Comparison of ENCODE assay signal across 1 cellular context in the genomic region with DNA sequence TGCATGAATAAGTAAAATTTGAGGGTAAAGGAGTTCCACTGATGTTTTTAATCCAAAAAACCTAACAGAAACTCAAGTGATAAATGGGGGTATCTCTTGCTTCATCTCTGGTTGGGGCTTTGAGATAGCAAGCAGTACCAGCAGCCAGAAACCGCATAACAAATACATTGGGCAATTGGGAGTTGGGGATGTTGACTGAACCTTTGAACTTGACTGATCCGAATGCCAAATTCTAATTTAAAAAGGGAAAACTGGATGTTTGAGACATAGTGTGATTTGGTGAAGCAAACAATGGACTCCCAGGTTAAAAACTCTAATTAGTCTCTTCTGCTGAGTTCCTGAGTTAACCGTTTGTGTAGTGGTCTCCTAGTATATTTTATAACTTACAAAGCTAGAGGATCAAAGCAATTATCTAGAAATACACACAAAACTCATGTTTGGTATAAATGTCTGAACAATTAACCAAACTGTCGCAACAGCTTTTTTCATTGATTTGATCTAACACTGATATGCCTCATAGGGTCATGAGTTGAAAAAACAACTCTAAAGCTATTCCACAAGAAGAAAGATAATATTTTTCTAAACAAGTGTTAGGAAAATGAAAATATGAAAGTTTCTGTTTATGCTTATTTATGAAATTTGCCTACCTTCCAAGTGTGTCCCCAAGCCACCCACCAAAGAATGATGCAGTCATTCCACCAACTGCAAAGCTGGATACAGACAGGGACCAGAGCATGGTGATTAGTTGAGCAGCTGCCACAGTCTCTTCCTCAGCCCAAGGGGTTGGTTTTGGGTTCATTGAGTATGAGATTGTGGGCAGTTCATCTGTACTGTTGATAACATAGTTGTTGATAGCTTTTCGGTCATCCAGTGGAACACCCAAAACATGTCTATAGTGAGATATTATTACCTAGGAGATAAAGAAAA.
A peak's percentile ranks its signal among the peaks of the same experiment; 100 is the strongest.
TF ChIP-seq lines count a peak whose summit lies in the region.

No MANE protein-coding gene starts in this region.

TF ChIP-seq in HepG2, 621 proteins besides CTCF, POLR2A, EP300 and RAD21 (continued from another document and continues in another):
- TF ChIP-seq, protein P1, sequence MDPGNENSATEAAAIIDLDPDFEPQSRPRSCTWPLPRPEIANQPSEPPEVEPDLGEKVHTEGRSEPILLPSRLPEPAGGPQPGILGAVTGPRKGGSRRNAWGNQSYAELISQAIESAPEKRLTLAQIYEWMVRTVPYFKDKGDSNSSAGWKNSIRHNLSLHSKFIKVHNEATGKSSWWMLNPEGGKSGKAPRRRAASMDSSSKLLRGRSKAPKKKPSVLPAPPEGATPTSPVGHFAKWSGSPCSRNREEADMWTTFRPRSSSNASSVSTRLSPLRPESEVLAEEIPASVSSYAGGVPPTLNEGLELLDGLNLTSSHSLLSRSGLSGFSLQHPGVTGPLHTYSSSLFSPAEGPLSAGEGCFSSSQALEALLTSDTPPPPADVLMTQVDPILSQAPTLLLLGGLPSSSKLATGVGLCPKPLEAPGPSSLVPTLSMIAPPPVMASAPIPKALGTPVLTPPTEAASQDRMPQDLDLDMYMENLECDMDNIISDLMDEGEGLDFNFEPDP (CRISPR knock-in tag; conservative IDR thresholded peaks at IDR 0.05), result no peak
- TF ChIP-seq GPN1 (CRISPR knock-in tag; IDR thresholded peaks at IDR 0.05; ENCODE audit: borderline replicate concordance) (no peak), ZFP36L2 (CRISPR knock-in tag; IDR thresholded peaks at IDR 0.05) (no peak), SMC3 (IDR thresholded peaks at IDR 0.05; ENCODE audit: low read length) (peak; percentile 55; the same call in 1 of the 2 replicates), ATF7 (IDR thresholded peaks at IDR 0.05) (peak; percentile 37; the same call in 1 of the 2 replicates), ATF7 (CRISPR knock-in tag; IDR thresholded peaks at IDR 0.05) (no peak), TBP (CRISPR knock-in tag; IDR thresholded peaks at IDR 0.05) (no peak), ZFP37 (CRISPR knock-in tag; IDR thresholded peaks at IDR 0.05; ENCODE audit: borderline replicate concordance) (no peak), IRX3 (CRISPR knock-in tag; IDR thresholded peaks at IDR 0.05; ENCODE audit: borderline replicate concordance, low read depth) (no peak), ZNF737 (CRISPR knock-in tag; IDR thresholded peaks at IDR 0.05; ENCODE audit: borderline replicate concordance) (no peak), HES4 (CRISPR knock-in tag; IDR thresholded peaks at IDR 0.05; ENCODE audit: borderline replicate concordance) (no peak), SNAPC2 (CRISPR knock-in tag; IDR thresholded peaks at IDR 0.05) (no peak), AGO1 (IDR thresholded peaks at IDR 0.05; ENCODE audit: low read depth, low read length, poor library complexity, severe bottlenecking) (no peak), ZFX (CRISPR knock-in tag; IDR thresholded peaks at IDR 0.05; ENCODE audit: low read depth) (no peak), ZNF441 (CRISPR knock-in tag; IDR thresholded peaks at IDR 0.05; ENCODE audit: borderline replicate concordance) (no peak), SYNCRIP (IDR thresholded peaks at IDR 0.05; ENCODE audit: insufficient read depth, low read depth, low read length) (no peak), ZNF292 (CRISPR knock-in tag; IDR thresholded peaks at IDR 0.05; ENCODE audit: borderline replicate concordance, low read depth) (0 out of 2 replicates have a peak, but pooled peaks have one; percentile 47), ZNF446 (CRISPR knock-in tag; IDR thresholded peaks at IDR 0.05) (no peak), GATA4 (IDR thresholded peaks at IDR 0.05; ENCODE audit: borderline replicate concordance, low read depth) (peak; percentile 96), ZNF775 (CRISPR knock-in tag; IDR thresholded peaks at IDR 0.05; ENCODE audit: borderline replicate concordance) (peak; percentile 46; the same call in 1 of the 2 replicates), SMAD1 (CRISPR knock-in tag; IDR thresholded peaks at IDR 0.05; ENCODE audit: borderline replicate concordance, low read depth) (no peak), TGIF2 (CRISPR knock-in tag; IDR thresholded peaks at IDR 0.05) (no peak), TCF12 (IDR thresholded peaks at IDR 0.05) (no peak), TCF12 (CRISPR knock-in tag; IDR thresholded peaks at IDR 0.05) (peak; percentile 45; the same call in 1 of the 2 replicates), PHF5A (CRISPR knock-in tag; IDR thresholded peaks at IDR 0.05; ENCODE audit: low read depth, unreplicated experiment) (no peak), NFE2L1 (CRISPR knock-in tag; IDR thresholded peaks at IDR 0.05; ENCODE audit: borderline replicate concordance) (no peak), PAX8 (CRISPR knock-in tag; IDR thresholded peaks at IDR 0.05; ENCODE audit: borderline replicate concordance) (no peak), SUZ12 (IDR thresholded peaks at IDR 0.05; ENCODE audit: low read depth, low read length) (no peak)
- TF ChIP-seq, protein P2, sequence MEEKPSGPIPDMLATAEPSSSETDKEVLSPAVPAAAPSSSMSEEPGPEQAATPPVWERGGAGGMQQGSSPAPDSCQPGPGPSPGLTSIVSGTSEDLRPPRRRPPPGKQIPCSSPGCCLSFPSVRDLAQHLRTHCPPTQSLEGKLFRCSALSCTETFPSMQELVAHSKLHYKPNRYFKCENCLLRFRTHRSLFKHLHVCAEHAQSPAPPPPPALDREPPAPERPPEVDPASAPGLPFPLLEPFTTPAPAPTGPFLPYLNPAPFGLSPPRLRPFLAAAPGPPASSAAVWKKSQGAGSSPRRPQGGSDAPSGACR (CRISPR knock-in tag; IDR thresholded peaks at IDR 0.05), result no peak
- TF ChIP-seq, protein P3, sequence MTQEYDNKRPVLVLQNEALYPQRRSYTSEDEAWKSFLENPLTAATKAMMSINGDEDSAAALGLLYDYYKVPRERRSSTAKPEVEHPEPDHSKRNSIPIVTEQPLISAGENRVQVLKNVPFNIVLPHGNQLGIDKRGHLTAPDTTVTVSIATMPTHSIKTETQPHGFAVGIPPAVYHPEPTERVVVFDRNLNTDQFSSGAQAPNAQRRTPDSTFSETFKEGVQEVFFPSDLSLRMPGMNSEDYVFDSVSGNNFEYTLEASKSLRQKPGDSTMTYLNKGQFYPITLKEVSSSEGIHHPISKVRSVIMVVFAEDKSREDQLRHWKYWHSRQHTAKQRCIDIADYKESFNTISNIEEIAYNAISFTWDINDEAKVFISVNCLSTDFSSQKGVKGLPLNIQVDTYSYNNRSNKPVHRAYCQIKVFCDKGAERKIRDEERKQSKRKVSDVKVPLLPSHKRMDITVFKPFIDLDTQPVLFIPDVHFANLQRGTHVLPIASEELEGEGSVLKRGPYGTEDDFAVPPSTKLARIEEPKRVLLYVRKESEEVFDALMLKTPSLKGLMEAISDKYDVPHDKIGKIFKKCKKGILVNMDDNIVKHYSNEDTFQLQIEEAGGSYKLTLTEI (CRISPR knock-in tag; conservative IDR thresholded peaks at IDR 0.05), result no peak
- TF ChIP-seq, protein P4, sequence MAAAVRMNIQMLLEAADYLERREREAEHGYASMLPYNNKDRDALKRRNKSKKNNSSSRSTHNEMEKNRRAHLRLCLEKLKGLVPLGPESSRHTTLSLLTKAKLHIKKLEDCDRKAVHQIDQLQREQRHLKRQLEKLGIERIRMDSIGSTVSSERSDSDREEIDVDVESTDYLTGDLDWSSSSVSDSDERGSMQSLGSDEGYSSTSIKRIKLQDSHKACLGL (CRISPR knock-in tag; IDR thresholded peaks at IDR 0.05), result no peak
- TF ChIP-seq, protein P5, sequence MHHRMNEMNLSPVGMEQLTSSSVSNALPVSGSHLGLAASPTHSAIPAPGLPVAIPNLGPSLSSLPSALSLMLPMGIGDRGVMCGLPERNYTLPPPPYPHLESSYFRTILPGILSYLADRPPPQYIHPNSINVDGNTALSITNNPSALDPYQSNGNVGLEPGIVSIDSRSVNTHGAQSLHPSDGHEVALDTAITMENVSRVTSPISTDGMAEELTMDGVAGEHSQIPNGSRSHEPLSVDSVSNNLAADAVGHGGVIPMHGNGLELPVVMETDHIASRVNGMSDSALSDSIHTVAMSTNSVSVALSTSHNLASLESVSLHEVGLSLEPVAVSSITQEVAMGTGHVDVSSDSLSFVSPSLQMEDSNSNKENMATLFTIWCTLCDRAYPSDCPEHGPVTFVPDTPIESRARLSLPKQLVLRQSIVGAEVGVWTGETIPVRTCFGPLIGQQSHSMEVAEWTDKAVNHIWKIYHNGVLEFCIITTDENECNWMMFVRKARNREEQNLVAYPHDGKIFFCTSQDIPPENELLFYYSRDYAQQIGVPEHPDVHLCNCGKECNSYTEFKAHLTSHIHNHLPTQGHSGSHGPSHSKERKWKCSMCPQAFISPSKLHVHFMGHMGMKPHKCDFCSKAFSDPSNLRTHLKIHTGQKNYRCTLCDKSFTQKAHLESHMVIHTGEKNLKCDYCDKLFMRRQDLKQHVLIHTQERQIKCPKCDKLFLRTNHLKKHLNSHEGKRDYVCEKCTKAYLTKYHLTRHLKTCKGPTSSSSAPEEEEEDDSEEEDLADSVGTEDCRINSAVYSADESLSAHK (CRISPR knock-in tag; IDR thresholded peaks at IDR 0.05; ENCODE audit: borderline replicate concordance), result no peak
- TF ChIP-seq, protein P6, sequence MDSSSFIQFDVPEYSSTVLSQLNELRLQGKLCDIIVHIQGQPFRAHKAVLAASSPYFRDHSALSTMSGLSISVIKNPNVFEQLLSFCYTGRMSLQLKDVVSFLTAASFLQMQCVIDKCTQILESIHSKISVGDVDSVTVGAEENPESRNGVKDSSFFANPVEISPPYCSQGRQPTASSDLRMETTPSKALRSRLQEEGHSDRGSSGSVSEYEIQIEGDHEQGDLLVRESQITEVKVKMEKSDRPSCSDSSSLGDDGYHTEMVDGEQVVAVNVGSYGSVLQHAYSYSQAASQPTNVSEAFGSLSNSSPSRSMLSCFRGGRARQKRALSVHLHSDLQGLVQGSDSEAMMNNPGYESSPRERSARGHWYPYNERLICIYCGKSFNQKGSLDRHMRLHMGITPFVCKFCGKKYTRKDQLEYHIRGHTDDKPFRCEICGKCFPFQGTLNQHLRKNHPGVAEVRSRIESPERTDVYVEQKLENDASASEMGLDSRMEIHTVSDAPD (CRISPR knock-in tag; IDR thresholded peaks at IDR 0.05), result peak; percentile 95
- TF ChIP-seq, protein P7, sequence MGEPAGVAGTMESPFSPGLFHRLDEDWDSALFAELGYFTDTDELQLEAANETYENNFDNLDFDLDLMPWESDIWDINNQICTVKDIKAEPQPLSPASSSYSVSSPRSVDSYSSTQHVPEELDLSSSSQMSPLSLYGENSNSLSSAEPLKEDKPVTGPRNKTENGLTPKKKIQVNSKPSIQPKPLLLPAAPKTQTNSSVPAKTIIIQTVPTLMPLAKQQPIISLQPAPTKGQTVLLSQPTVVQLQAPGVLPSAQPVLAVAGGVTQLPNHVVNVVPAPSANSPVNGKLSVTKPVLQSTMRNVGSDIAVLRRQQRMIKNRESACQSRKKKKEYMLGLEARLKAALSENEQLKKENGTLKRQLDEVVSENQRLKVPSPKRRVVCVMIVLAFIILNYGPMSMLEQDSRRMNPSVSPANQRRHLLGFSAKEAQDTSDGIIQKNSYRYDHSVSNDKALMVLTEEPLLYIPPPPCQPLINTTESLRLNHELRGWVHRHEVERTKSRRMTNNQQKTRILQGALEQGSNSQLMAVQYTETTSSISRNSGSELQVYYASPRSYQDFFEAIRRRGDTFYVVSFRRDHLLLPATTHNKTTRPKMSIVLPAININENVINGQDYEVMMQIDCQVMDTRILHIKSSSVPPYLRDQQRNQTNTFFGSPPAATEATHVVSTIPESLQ (CRISPR knock-in tag; conservative IDR thresholded peaks at IDR 0.05), result no peak
- TF ChIP-seq, protein P8, sequence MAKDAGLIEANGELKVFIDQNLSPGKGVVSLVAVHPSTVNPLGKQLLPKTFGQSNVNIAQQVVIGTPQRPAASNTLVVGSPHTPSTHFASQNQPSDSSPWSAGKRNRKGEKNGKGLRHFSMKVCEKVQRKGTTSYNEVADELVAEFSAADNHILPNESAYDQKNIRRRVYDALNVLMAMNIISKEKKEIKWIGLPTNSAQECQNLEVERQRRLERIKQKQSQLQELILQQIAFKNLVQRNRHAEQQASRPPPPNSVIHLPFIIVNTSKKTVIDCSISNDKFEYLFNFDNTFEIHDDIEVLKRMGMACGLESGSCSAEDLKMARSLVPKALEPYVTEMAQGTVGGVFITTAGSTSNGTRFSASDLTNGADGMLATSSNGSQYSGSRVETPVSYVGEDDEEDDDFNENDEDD (CRISPR knock-in tag; IDR thresholded peaks at IDR 0.05; ENCODE audit: borderline replicate concordance), result no peak
- TF ChIP-seq, protein P9, sequence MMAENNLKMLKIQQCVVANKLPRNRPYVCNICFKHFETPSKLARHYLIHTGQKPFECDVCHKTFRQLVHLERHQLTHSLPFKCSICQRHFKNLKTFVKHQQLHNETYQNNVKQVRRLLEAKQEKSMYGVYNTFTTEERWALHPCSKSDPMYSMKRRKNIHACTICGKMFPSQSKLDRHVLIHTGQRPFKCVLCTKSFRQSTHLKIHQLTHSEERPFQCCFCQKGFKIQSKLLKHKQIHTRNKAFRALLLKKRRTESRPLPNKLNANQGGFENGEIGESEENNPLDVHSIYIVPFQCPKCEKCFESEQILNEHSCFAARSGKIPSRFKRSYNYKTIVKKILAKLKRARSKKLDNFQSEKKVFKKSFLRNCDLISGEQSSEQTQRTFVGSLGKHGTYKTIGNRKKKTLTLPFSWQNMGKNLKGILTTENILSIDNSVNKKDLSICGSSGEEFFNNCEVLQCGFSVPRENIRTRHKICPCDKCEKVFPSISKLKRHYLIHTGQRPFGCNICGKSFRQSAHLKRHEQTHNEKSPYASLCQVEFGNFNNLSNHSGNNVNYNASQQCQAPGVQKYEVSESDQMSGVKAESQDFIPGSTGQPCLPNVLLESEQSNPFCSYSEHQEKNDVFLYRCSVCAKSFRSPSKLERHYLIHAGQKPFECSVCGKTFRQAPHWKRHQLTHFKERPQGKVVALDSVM (CRISPR knock-in tag; IDR thresholded peaks at IDR 0.05), result no peak
- TF ChIP-seq, protein P10, sequence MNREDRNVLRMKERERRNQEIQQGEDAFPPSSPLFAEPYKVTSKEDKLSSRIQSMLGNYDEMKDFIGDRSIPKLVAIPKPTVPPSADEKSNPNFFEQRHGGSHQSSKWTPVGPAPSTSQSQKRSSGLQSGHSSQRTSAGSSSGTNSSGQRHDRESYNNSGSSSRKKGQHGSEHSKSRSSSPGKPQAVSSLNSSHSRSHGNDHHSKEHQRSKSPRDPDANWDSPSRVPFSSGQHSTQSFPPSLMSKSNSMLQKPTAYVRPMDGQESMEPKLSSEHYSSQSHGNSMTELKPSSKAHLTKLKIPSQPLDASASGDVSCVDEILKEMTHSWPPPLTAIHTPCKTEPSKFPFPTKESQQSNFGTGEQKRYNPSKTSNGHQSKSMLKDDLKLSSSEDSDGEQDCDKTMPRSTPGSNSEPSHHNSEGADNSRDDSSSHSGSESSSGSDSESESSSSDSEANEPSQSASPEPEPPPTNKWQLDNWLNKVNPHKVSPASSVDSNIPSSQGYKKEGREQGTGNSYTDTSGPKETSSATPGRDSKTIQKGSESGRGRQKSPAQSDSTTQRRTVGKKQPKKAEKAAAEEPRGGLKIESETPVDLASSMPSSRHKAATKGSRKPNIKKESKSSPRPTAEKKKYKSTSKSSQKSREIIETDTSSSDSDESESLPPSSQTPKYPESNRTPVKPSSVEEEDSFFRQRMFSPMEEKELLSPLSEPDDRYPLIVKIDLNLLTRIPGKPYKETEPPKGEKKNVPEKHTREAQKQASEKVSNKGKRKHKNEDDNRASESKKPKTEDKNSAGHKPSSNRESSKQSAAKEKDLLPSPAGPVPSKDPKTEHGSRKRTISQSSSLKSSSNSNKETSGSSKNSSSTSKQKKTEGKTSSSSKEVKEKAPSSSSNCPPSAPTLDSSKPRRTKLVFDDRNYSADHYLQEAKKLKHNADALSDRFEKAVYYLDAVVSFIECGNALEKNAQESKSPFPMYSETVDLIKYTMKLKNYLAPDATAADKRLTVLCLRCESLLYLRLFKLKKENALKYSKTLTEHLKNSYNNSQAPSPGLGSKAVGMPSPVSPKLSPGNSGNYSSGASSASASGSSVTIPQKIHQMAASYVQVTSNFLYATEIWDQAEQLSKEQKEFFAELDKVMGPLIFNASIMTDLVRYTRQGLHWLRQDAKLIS (CRISPR knock-in tag; IDR thresholded peaks at IDR 0.05), result no peak
